9 cellular contexts compared by ENCODE assay signal in genomic region chr17:20944014-20944905, GRCh38.
DNase-seq lines count a peak whose midpoint lies in the region; ATAC-seq and TF ChIP-seq lines count a peak whose summit lies in the region.
"Had no signal": no experiment of that assay in that cellular context is flagged by ENCODE, and none has a peak within 500 bp of the region (broad histone marks: within the 10 kb centered on the region; RNA-seq: fewer than 3 reads in every experiment).

No MANE protein-coding gene starts in this region.

- TF ChIP-seq CTCF in MCF 10A (IDR thresholded peaks at IDR 0.05; ENCODE audit: unreplicated experiment): peak; percentile 65
- TF ChIP-seq CTCF in parathyroid adenoma (IDR thresholded peaks at IDR 0.05): peak; percentile 58

- no peak overlapping the region for H2AFZ ChIP-seq in parathyroid adenoma

- DNase-seq in NCI-H187 treated with DMSO at 0.1 percent for 48 hours (lab: John Stamatoyannopoulos, UW) (peak; percentile 26), NCI-H187 (lab: John Stamatoyannopoulos, UW) (no peak), NCI-H345 (lab: John Stamatoyannopoulos, UW) (peak; percentile 69), MCF 10A (ENCODE audit: unreplicated experiment) (peak; percentile 69), KBM-7 (no peak)
- DNase-seq: heart right ventricle had no signal

- no peaks in the 10 kb centered on the region for H3K9me3 Mint-ChIP-seq in MCF 10A (ENCODE audit: unreplicated experiment)

- CTCF ChIA-PET in MCF 10A (lab: Yijun Ruan, JAX): interaction anchor here (0.6 to 5.0 kb wide), 18 partner anchors 8 to 152 kb away, joined by 3 to 81 read pairs (median 4); no protein-coding TSS in a partner anchor

- H3K27me3 ChIP-seq in parathyroid adenoma (ENCODE audit: control insufficient read depth, insufficient read depth, low read length): no peaks in the 10 kb centered on the region

- H3K27ac Mint-ChIP-seq in MCF 10A (ENCODE audit: low read depth, unreplicated experiment): peak overlapping the region; percentile 27

- no peaks in the 10 kb centered on the region for H3K36me3 Mint-ChIP-seq in MCF 10A (ENCODE audit: insufficient read depth, unreplicated experiment)

- no peaks in the 10 kb centered on the region for H3K9me3 ChIP-seq in parathyroid adenoma (ENCODE audit: control insufficient read depth, low read length)
- H3K9me3 ChIP-seq: heart right ventricle had no signal

- no peak overlapping the region for H3K4me3 ChIP-seq in parathyroid adenoma (ENCODE audit: low read depth, low read length)
- H3K4me3 ChIP-seq: heart right ventricle had no signal

- no peaks in the 10 kb centered on the region for H3K79me2 ChIP-seq in parathyroid adenoma

- no peaks in the 10 kb centered on the region for H3K27me3 Mint-ChIP-seq in MCF 10A (ENCODE audit: insufficient read depth, unreplicated experiment)

- no peaks in the 10 kb centered on the region for H3K36me3 ChIP-seq in parathyroid adenoma (ENCODE audit: control insufficient read depth, insufficient read depth, low read length)
- H3K36me3 ChIP-seq: heart right ventricle had no signal

- H3K4me1 ChIP-seq in parathyroid adenoma: no peaks in the 10 kb centered on the region
- H3K4me1 ChIP-seq: heart right ventricle had no signal

- no peak overlapping the region for H3K9ac ChIP-seq in parathyroid adenoma

- no peak overlapping the region for H3K4me3 Mint-ChIP-seq in MCF 10A (ENCODE audit: unreplicated experiment)

- no peak overlapping the region for H3K27ac ChIP-seq in parathyroid adenoma
- H3K27ac ChIP-seq: heart right ventricle had no signal

- no TSS peak for BruUV-seq in MCF 10A (replicated peaks; lab: Mats Ljungman, UMichigan)

- no peak overlapping the region for H3K4me2 ChIP-seq in parathyroid adenoma (ENCODE audit: low read length)

- in situ Hi-C loops in KBM-7 (cut with MboI; ENCODE audit: low pct_unique_long_range_greater_than_20kb, low sequenced_read_pairs): no loop called here

- POLR2A ChIA-PET in MCF 10A (lab: Yijun Ruan, JAX): interaction anchor here (0.6 to 4.2 kb wide), 5 partner anchors 8 to 1649 kb away, joined by 3 to 9 read pairs (median 3); no protein-coding TSS in a partner anchor

- ATAC-seq in HG02981 (IDR thresholded peaks at IDR 0.05; ENCODE audit: unreplicated experiment) (no peak), HG02884 (IDR thresholded peaks at IDR 0.05; ENCODE audit: unreplicated experiment) (no peak)

- intact Hi-C loops in MCF 10A (cut with micrococcal nuclease): loop anchor here (1.0 kb wide), 1 partner anchor 49 kb away; no protein-coding TSS in a partner anchor

- peaks cover 12% of the 10 kb centered on the region for H3K4me1 Mint-ChIP-seq in MCF 10A (ENCODE audit: insufficient read depth, unreplicated experiment)

Comparison
In these comparisons a context has a peak if more than half of its experiments do, and no peak if none do; other contexts are left out.
1. DNase-seq: peak in NCI-H187 treated with DMSO at 0.1 percent for 48 hours (single experiment), NCI-H345 (single experiment) and MCF 10A (single experiment); none in NCI-H187 (0 of 2) and KBM-7 (single experiment).